10 cellular contexts compared by ENCODE assay signal in genomic region chr6:123352705-123353104, GRCh38.
"Had no signal": no experiment of that assay in that cellular context is flagged by ENCODE, and none has a peak within 500 bp of the region (broad histone marks: within the 10 kb centered on the region; RNA-seq: fewer than 3 reads in every experiment).

No MANE protein-coding gene starts in this region.

- H3K4me3 Mint-ChIP-seq: GM23338, HFFc6, IgD-negative memory B cell had no signal

- DNase-seq: HFFc6, KG1 had no signal

- H3K36me3 Mint-ChIP-seq: IgD-negative memory B cell had no signal

- H3K9me3 Mint-ChIP-seq: GM23338 had no signal

- ATAC-seq: GM23338, HCT116, HepG2 had no signal

- H3K4me1 Mint-ChIP-seq: IgD-negative memory B cell had no signal

- H3K27ac Mint-ChIP-seq: GM23338, HFFc6, IgD-negative memory B cell had no signal

- H3K27ac ChIP-seq: HL-60 had no signal

- H3K4me2 ChIP-seq: GM23338 had no signal

- FAIRE-seq: H1, H54, HepG2 had no signal

- H3K36me3 ChIP-seq: HAP-1 had no signal

- H3K27me3 Mint-ChIP-seq: IgD-negative memory B cell had no signal

- H3K9me3 ChIP-seq: HAP-1 had no signal

- H3K4me1 ChIP-seq: HAP-1 had no signal

- H3K4me3 ChIP-seq: GM23338, HAP-1 had no signal
